ENCODE assay signal across 22 cellular contexts in the genomic region with DNA sequence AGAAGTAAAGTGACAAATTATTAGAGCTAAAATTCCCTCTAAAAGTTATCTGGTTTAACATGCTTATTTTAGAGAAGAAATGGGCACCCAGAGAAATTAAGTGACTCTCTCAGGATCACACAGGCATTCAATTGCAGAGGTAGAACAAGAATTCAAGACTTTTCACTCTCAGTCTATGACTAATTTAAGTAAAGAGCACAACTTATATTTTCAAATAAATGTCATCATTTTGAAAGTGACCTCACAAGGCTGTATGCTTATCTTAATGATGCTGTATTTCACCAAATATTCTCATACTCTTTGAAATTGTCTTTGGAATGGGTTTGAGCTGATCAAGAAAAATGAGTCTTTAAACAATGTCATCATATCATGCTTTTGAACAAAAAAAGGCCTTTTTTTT. TPM values are rescaled to one million over a fixed set of nuclear protein-coding genes. Genes with fewer than 3 reads are reported as not detected.
DNase-seq lines count a peak whose midpoint lies in the region; ATAC-seq, FAIRE-seq and TF ChIP-seq lines count a peak whose summit lies in the region.
"Had no signal": no experiment of that assay in that cellular context is flagged by ENCODE, and none has a peak within 500 bp of the region (broad histone marks: within the 10 kb centered on the region; RNA-seq: fewer than 3 reads in every experiment).

No MANE protein-coding gene starts in this region.

- peak overlapping the region; percentile 55 for H3K27ac ChIP-seq in CD4-positive, alpha-beta T cell (ENCODE audit: low read depth, low read length)
- H3K27ac ChIP-seq: ascending aorta, prostate gland, transverse colon, VCaP had no signal

- H3K27ac Mint-ChIP-seq in CD4-positive, alpha-beta T cell = peak overlapping the region; percentile 97
- peak overlapping the region; percentile 77 to 82 for H3K27ac Mint-ChIP-seq in T-cell
- H3K27ac Mint-ChIP-seq: endodermal cell had no signal

- ATAC-seq in CD4-positive, alpha-beta T cell (ENCODE audit: poor library complexity) = no peak
- ATAC-seq in T-cell (replicated peaks in 1 of 4) = no peak
- ATAC-seq: heart left ventricle, HepG2 had no signal

- H3K27me3 ChIP-seq in CD4-positive, alpha-beta T cell (ENCODE audit: control insufficient read depth, insufficient read depth, low read length) = no peaks in the 10 kb centered on the region
- H3K27me3 ChIP-seq: ascending aorta, heart left ventricle, transverse colon had no signal

- FAIRE-seq in GM18507 (lab: Jason Lieb, UNC) = peak; percentile 51
- FAIRE-seq in colon (lab: Jason Lieb, UNC) = peak; percentile 89
- FAIRE-seq: HepG2, keratinocyte had no signal

- H3K4me1 Mint-ChIP-seq in CD4-positive, alpha-beta T cell (ENCODE audit: low read depth) = peaks cover 92% of the 10 kb centered on the region
- peaks cover 81 to 84% (median 84%) of the 10 kb centered on the region in 3 donors for H3K4me1 Mint-ChIP-seq in T-cell
- H3K4me1 Mint-ChIP-seq: endodermal cell had no signal

- H3K27me3 Mint-ChIP-seq in CD4-positive, alpha-beta T cell = no peaks in the 10 kb centered on the region
- H3K27me3 Mint-ChIP-seq in T-cell = no peaks in the 10 kb centered on the region

- H3K9me3 ChIP-seq in CD4-positive, alpha-beta T cell (ENCODE audit: control insufficient read depth, low read length) = no peaks in the 10 kb centered on the region
- H3K9me3 ChIP-seq: ascending aorta, heart left ventricle, prostate gland, transverse colon had no signal

- intact Hi-C loops in CD4-positive, alpha-beta T cell (cut with DNase I, micrococcal nuclease) = loop anchor here in 1 of 2 experiments (2.0 to 10.0 kb wide), 3 partner anchors 15 to 253 kb away; a partner anchor contains a TSS

- H3K4me3 Mint-ChIP-seq in CD4-positive, alpha-beta T cell = no peak overlapping the region
- H3K4me3 Mint-ChIP-seq in T-cell = peak overlapping the region in 2 of 3 donors; percentile 21 to 86
- H3K4me3 Mint-ChIP-seq: endodermal cell had no signal

- peaks cover 76% of the 10 kb centered on the region for H3K36me3 Mint-ChIP-seq in CD4-positive, alpha-beta T cell (ENCODE audit: low read depth)
- peaks cover 27% of the 10 kb centered on the region for H3K36me3 Mint-ChIP-seq in T-cell

- POLR2A ChIA-PET in CD4-positive, alpha-beta T cell (lab: Charles Lee) = interaction anchor here (0.9 to 2.6 kb wide), 2 partner anchors 11 to 15 kb away, joined by 3 to 14 read pairs; a partner anchor contains a TSS
- POLR2A ChIA-PET in T-cell (lab: Charles Lee) = interaction anchor here in 1 of 2 donors (0.6 kb wide), 1 partner anchor 61 kb away, joined by 3 read pairs; no protein-coding TSS in a partner anchor

- DNase-seq in CD4-positive, alpha-beta T cell = no peak
- DNase-seq in GM18507 (ENCODE audit: extremely low spot score, insufficient read length, low read depth) = no peak
- DNase-seq in T-cell = no peak
- no peak for DNase-seq in stimulated activated CD4-positive, alpha-beta T cell treated with anti-CD3 and anti-CD28 coated beads, Interleukin-15, amount 100 ng/mL, for 24 hours
- no peak for DNase-seq in hypothalamus (lab: John Stamatoyannopoulos, UW)
- no peak for DNase-seq in hippocampal formation (lab: John Stamatoyannopoulos, UW)
- no peak for DNase-seq in midbrain (lab: John Stamatoyannopoulos, UW)
- DNase-seq: DMS153, endodermal cell, heart left ventricle, mammary epithelial cell, NCI-H1694 treated with DMSO at 0.1 percent for 48 hours, transverse colon had no signal

- TF ChIP-seq CTCF in CD4-positive, alpha-beta T cell (IDR thresholded peaks at IDR 0.05) = no peak

- H3K9me3 Mint-ChIP-seq in CD4-positive, alpha-beta T cell = no peaks in the 10 kb centered on the region
- no peaks in the 10 kb centered on the region for H3K9me3 Mint-ChIP-seq in T-cell

- CTCF ChIA-PET in CD4-positive, alpha-beta T cell (lab: Charles Lee) = interaction anchor here (0.5 kb wide), 1 partner anchor 31 kb away, joined by 3 read pairs; no protein-coding TSS in a partner anchor
- CTCF ChIA-PET in T-cell (lab: Charles Lee) = interaction anchor here in 1 of 2 donors (0.5 kb wide), 1 partner anchor 253 kb away, joined by 3 read pairs; no protein-coding TSS in a partner anchor

RNA-seq across cellular contexts. Expression of a gene that starts 15.3 kb away (rescaled TPM):
- total RNA-seq in CD4-positive, alpha-beta T cell = 10 to 100 TPM; 33.8 to 34.9 TPM
- total RNA-seq in T-cell = 10 to 100 TPM; 28.8 to 49.0 (median 39.5) TPM
- total RNA-seq: ascending aorta, chondrocyte, endodermal cell, HepG2, mammary epithelial cell, MCF 10A, smooth muscle cell had no signal
